ENCODE assay signal across 1 cellular context in the genomic region with DNA sequence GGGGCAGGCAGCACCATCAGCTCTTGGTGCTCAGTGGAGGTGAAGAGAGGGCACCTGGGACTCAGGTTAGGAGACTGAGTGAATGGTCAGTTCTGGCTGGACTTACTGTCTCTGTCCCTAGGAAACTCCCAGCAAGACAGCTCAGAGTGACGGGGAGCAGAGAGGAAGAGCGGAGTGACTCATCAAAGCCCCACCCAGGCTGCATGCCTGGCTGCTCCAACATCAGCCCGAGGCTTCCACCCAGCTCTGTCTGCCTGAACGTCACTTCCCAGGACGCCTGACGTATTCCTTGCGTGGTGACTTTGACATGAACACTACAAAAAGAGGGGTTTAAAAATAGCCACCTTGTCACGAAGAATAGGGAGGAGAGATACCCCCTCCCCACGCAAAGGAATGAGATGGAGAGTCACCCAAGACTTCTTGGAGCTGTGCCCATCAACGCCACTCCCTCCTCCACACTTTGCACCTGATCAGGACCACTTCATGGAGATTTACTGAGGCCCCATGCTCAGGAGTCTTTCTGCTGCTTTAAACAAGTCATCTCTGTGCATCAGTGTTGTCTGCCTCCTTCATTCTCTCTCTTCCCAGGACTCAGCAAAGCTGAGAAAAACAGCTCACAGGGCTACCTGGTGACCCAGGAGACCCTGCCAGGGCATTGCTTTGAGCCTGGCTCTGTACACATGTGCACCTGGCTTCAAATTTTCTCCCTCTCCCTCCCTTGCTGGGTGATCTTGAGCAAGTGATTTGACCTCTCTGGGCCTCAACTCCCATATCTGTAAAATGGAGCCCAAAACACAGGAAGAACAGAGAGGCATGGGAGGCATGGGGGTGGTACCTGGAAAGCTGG.
A peak's percentile ranks its signal among the peaks of the same experiment; 100 is the strongest.
TF ChIP-seq lines count a peak whose summit lies in the region.

No MANE protein-coding gene starts in this region.

TF ChIP-seq in K562, 482 proteins besides CTCF, POLR2A, EP300 and RAD21 (continued from another document and continues in another):
- TF ChIP-seq, protein P1, sequence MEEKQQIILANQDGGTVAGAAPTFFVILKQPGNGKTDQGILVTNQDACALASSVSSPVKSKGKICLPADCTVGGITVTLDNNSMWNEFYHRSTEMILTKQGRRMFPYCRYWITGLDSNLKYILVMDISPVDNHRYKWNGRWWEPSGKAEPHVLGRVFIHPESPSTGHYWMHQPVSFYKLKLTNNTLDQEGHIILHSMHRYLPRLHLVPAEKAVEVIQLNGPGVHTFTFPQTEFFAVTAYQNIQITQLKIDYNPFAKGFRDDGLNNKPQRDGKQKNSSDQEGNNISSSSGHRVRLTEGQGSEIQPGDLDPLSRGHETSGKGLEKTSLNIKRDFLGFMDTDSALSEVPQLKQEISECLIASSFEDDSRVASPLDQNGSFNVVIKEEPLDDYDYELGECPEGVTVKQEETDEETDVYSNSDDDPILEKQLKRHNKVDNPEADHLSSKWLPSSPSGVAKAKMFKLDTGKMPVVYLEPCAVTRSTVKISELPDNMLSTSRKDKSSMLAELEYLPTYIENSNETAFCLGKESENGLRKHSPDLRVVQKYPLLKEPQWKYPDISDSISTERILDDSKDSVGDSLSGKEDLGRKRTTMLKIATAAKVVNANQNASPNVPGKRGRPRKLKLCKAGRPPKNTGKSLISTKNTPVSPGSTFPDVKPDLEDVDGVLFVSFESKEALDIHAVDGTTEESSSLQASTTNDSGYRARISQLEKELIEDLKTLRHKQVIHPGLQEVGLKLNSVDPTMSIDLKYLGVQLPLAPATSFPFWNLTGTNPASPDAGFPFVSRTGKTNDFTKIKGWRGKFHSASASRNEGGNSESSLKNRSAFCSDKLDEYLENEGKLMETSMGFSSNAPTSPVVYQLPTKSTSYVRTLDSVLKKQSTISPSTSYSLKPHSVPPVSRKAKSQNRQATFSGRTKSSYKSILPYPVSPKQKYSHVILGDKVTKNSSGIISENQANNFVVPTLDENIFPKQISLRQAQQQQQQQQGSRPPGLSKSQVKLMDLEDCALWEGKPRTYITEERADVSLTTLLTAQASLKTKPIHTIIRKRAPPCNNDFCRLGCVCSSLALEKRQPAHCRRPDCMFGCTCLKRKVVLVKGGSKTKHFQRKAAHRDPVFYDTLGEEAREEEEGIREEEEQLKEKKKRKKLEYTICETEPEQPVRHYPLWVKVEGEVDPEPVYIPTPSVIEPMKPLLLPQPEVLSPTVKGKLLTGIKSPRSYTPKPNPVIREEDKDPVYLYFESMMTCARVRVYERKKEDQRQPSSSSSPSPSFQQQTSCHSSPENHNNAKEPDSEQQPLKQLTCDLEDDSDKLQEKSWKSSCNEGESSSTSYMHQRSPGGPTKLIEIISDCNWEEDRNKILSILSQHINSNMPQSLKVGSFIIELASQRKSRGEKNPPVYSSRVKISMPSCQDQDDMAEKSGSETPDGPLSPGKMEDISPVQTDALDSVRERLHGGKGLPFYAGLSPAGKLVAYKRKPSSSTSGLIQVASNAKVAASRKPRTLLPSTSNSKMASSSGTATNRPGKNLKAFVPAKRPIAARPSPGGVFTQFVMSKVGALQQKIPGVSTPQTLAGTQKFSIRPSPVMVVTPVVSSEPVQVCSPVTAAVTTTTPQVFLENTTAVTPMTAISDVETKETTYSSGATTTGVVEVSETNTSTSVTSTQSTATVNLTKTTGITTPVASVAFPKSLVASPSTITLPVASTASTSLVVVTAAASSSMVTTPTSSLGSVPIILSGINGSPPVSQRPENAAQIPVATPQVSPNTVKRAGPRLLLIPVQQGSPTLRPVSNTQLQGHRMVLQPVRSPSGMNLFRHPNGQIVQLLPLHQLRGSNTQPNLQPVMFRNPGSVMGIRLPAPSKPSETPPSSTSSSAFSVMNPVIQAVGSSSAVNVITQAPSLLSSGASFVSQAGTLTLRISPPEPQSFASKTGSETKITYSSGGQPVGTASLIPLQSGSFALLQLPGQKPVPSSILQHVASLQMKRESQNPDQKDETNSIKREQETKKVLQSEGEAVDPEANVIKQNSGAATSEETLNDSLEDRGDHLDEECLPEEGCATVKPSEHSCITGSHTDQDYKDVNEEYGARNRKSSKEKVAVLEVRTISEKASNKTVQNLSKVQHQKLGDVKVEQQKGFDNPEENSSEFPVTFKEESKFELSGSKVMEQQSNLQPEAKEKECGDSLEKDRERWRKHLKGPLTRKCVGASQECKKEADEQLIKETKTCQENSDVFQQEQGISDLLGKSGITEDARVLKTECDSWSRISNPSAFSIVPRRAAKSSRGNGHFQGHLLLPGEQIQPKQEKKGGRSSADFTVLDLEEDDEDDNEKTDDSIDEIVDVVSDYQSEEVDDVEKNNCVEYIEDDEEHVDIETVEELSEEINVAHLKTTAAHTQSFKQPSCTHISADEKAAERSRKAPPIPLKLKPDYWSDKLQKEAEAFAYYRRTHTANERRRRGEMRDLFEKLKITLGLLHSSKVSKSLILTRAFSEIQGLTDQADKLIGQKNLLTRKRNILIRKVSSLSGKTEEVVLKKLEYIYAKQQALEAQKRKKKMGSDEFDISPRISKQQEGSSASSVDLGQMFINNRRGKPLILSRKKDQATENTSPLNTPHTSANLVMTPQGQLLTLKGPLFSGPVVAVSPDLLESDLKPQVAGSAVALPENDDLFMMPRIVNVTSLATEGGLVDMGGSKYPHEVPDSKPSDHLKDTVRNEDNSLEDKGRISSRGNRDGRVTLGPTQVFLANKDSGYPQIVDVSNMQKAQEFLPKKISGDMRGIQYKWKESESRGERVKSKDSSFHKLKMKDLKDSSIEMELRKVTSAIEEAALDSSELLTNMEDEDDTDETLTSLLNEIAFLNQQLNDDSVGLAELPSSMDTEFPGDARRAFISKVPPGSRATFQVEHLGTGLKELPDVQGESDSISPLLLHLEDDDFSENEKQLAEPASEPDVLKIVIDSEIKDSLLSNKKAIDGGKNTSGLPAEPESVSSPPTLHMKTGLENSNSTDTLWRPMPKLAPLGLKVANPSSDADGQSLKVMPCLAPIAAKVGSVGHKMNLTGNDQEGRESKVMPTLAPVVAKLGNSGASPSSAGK (IDR thresholded peaks at IDR 0.05) = peak; percentile 50; the same call in 1 of the 2 replicates
- TF ChIP-seq RBBP5 (IDR thresholded peaks at IDR 0.05; ENCODE audit: borderline replicate concordance, insufficient read depth, low read length, poor library complexity, severe bottlenecking) (peak; percentile 35), POU5F1 (IDR thresholded peaks at IDR 0.05; ENCODE audit: borderline replicate concordance, low read depth, low read length, partially characterized antibody) (no peak), NR1H2 (CRISPR knock-in tag; IDR thresholded peaks at IDR 0.05) (no peak), POLR2AphosphoS5 (IDR thresholded peaks at IDR 0.05; ENCODE audit: control insufficient read depth, insufficient read depth, low read depth, low read length) (no peak), DNMT1 (IDR thresholded peaks at IDR 0.05) (no peak), NFXL1 (CRISPR knock-in tag; IDR thresholded peaks at IDR 0.05) (no peak), POLR3A (IDR thresholded peaks at IDR 0.05; ENCODE audit: borderline replicate concordance, extremely low read depth, insufficient read depth, insufficient read length) (no peak), TBP (optimal IDR thresholded peaks at IDR 0.05; ENCODE audit: low read depth, low read length) (no peak), GABPB2 (CRISPR knock-in tag; conservative IDR thresholded peaks at IDR 0.05) (no peak), GATAD2B (IDR thresholded peaks at IDR 0.05; ENCODE audit: borderline replicate concordance) (no peak), ZNF224 (CRISPR knock-in tag; IDR thresholded peaks at IDR 0.05) (no peak), MYNN (IDR thresholded peaks at IDR 0.05) (no peak), MYNN (CRISPR knock-in tag; IDR thresholded peaks at IDR 0.05) (no peak), NELFE (IDR thresholded peaks at IDR 0.05; ENCODE audit: insufficient read depth, insufficient read length) (no peak), HCFC1 (IDR thresholded peaks at IDR 0.05; ENCODE audit: low read depth, low read length) (no peak), CCNT2 (IDR thresholded peaks at IDR 0.05; ENCODE audit: borderline replicate concordance, extremely low read depth, insufficient read length, low read depth, low read length) (peak; percentile 32), ZNF778 (CRISPR knock-in tag; IDR thresholded peaks at IDR 0.05) (no peak), ZNF717 (CRISPR knock-in tag; IDR thresholded peaks at IDR 0.05) (no peak), NFE2 (IDR thresholded peaks at IDR 0.05; ENCODE audit: low read depth) (peak; percentile 76), ZKSCAN3 (CRISPR knock-in tag; IDR thresholded peaks at IDR 0.05) (no peak), ZNF79 (CRISPR knock-in tag; IDR thresholded peaks at IDR 0.05; ENCODE audit: low read depth) (no peak), ZNF197 (CRISPR knock-in tag; IDR thresholded peaks at IDR 0.05; ENCODE audit: low read depth) (no peak), NR2F6 (CRISPR knock-in tag; IDR thresholded peaks at IDR 0.05) (no peak), JUND (IDR thresholded peaks at IDR 0.05; ENCODE audit: borderline replicate concordance, low read depth, low read length) (peak; percentile 98), JUND (tag; IDR thresholded peaks at IDR 0.05; ENCODE audit: borderline replicate concordance, low read depth, low read length) (peak; percentile 98), RBM39 (optimal IDR thresholded peaks at IDR 0.05; ENCODE audit: low read depth, low read length) (no peak), TAF9B (IDR thresholded peaks at IDR 0.05; ENCODE audit: partially characterized antibody) (no peak), RBFOX2 (IDR thresholded peaks at IDR 0.05; ENCODE audit: low read depth, low read length) (peak; percentile 25; the same call in 1 of the 2 replicates)
- TF ChIP-seq, protein P2, sequence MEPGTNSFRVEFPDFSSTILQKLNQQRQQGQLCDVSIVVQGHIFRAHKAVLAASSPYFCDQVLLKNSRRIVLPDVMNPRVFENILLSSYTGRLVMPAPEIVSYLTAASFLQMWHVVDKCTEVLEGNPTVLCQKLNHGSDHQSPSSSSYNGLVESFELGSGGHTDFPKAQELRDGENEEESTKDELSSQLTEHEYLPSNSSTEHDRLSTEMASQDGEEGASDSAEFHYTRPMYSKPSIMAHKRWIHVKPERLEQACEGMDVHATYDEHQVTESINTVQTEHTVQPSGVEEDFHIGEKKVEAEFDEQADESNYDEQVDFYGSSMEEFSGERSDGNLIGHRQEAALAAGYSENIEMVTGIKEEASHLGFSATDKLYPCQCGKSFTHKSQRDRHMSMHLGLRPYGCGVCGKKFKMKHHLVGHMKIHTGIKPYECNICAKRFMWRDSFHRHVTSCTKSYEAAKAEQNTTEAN (CRISPR knock-in tag; IDR thresholded peaks at IDR 0.05) = no peak
- TF ChIP-seq, protein P3, sequence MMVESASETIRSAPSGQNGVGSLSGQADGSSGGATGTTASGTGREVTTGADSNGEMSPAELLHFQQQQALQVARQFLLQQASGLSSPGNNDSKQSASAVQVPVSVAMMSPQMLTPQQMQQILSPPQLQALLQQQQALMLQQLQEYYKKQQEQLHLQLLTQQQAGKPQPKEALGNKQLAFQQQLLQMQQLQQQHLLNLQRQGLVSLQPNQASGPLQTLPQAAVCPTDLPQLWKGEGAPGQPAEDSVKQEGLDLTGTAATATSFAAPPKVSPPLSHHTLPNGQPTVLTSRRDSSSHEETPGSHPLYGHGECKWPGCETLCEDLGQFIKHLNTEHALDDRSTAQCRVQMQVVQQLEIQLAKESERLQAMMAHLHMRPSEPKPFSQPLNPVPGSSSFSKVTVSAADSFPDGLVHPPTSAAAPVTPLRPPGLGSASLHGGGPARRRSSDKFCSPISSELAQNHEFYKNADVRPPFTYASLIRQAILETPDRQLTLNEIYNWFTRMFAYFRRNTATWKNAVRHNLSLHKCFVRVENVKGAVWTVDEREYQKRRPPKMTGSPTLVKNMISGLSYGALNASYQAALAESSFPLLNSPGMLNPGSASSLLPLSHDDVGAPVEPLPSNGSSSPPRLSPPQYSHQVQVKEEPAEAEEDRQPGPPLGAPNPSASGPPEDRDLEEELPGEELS (CRISPR knock-in tag; IDR thresholded peaks at IDR 0.05; ENCODE audit: borderline replicate concordance) = no peak
- TF ChIP-seq, protein P4, sequence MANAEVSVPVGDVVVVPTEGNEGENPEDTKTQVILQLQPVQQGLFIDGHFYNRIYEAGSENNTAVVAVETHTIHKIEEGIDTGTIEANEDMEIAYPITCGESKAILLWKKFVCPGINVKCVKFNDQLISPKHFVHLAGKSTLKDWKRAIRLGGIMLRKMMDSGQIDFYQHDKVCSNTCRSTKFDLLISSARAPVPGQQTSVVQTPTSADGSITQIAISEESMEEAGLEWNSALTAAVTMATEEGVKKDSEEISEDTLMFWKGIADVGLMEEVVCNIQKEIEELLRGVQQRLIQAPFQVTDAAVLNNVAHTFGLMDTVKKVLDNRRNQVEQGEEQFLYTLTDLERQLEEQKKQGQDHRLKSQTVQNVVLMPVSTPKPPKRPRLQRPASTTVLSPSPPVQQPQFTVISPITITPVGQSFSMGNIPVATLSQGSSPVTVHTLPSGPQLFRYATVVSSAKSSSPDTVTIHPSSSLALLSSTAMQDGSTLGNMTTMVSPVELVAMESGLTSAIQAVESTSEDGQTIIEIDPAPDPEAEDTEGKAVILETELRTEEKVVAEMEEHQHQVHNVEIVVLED (CRISPR knock-in tag; IDR thresholded peaks at IDR 0.05) = no peak
- TF ChIP-seq, protein P5, sequence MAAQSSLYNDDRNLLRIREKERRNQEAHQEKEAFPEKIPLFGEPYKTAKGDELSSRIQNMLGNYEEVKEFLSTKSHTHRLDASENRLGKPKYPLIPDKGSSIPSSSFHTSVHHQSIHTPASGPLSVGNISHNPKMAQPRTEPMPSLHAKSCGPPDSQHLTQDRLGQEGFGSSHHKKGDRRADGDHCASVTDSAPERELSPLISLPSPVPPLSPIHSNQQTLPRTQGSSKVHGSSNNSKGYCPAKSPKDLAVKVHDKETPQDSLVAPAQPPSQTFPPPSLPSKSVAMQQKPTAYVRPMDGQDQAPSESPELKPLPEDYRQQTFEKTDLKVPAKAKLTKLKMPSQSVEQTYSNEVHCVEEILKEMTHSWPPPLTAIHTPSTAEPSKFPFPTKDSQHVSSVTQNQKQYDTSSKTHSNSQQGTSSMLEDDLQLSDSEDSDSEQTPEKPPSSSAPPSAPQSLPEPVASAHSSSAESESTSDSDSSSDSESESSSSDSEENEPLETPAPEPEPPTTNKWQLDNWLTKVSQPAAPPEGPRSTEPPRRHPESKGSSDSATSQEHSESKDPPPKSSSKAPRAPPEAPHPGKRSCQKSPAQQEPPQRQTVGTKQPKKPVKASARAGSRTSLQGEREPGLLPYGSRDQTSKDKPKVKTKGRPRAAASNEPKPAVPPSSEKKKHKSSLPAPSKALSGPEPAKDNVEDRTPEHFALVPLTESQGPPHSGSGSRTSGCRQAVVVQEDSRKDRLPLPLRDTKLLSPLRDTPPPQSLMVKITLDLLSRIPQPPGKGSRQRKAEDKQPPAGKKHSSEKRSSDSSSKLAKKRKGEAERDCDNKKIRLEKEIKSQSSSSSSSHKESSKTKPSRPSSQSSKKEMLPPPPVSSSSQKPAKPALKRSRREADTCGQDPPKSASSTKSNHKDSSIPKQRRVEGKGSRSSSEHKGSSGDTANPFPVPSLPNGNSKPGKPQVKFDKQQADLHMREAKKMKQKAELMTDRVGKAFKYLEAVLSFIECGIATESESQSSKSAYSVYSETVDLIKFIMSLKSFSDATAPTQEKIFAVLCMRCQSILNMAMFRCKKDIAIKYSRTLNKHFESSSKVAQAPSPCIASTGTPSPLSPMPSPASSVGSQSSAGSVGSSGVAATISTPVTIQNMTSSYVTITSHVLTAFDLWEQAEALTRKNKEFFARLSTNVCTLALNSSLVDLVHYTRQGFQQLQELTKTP (IDR thresholded peaks at IDR 0.05; ENCODE audit: low read depth in 1 of 2, partially characterized antibody in 2 of 2) = no peak
